In the genomic region with DNA sequence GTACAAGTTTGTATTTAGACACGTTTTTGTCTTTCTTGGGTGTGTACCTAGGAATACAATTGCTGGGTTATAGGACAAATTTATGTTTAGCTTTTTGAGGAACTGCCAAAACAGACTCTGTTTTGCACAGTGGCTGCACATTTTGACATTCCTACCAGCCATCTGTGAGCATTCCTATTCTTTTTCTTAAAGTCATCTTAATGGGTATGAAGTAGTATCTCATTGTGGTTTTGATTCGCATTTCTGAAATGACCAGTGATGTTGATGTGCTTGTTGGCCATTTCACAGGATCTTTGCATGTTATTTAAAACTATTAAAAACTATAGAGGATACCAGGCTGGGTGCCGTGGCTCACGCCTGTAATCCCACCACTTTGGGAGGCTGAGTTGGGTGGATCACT, we compare ENCODE assay signal across 18 cellular contexts. TPM values are rescaled to one million over a fixed set of nuclear protein-coding genes. Genes with fewer than 3 reads are reported as not detected.
DNase-seq lines count a peak whose midpoint lies in the region; ATAC-seq, FAIRE-seq and TF ChIP-seq lines count a peak whose summit lies in the region.
"Had no signal": no experiment of that assay in that cellular context is flagged by ENCODE, and none has a peak within 500 bp of the region (broad histone marks: within the 10 kb centered on the region; RNA-seq: fewer than 3 reads in every experiment).

No MANE protein-coding gene starts in this region.

- H4K5ac ChIP-seq in IMR-90 (ENCODE audit: low read depth, low read length): no peak overlapping the region

- peaks cover 24 to 27% of the 10 kb centered on the region in 2 donors for H3K36me3 Mint-ChIP-seq in activated T-cell treated with anti-CD3 and anti-CD28 coated beads, Interleukin-2, amount 50 U/mL, for 72 hours (ENCODE audit: insufficient read depth in 2 of 2)
- H3K36me3 Mint-ChIP-seq in activated T-cell treated with anti-CD3 and anti-CD28 coated beads, Interleukin-2, amount 50 U/mL, for 4 hours (ENCODE audit: insufficient read depth): peaks cover 34% of the 10 kb centered on the region
- H3K36me3 Mint-ChIP-seq in stimulated activated effector memory CD8-positive, alpha-beta T cell treated with anti-CD3 and anti-CD28 coated beads, Interleukin-12 subunit alpha, Interleukin-12 subunit beta, amount 100 ng/mL, for 72 hours: peaks cover 74% of the 10 kb centered on the region

- POLR2A ChIA-PET in IMR-90 (lab: Charles Lee; ENCODE audit: unreplicated experiment): no interaction called here

- no peak overlapping the region for H3K9ac ChIP-seq in IMR-90 (ENCODE audit: low read depth, low read length)

- H3K9me3 ChIP-seq in IMR-90 (ENCODE audit: control insufficient read depth, insufficient read depth, low read length): peaks cover 3% of the 10 kb centered on the region

- in situ Hi-C loops in IMR-90 (cut with MboI; ENCODE audit: low sequenced_read_pairs): no loop called here

- CTCF ChIA-PET in IMR-90 (lab: Yijun Ruan, JAX): no interaction called here

- no peak for TF ChIP-seq RAD21 in IMR-90 (IDR thresholded peaks at IDR 0.05; ENCODE audit: low read length)

- H4K91ac ChIP-seq in IMR-90 (ENCODE audit: insufficient read depth, low read depth, low read length): no peak overlapping the region

- FAIRE-seq in H54 (lab: Jason Lieb, UNC): no peak
- FAIRE-seq: A549, HepG2 had no signal

- H3K9me3 Mint-ChIP-seq in activated T-cell treated with anti-CD3 and anti-CD28 coated beads, Interleukin-2, amount 50 U/mL, for 72 hours: peaks cover 6 to 17% of the 10 kb centered on the region in 2 donors
- H3K9me3 Mint-ChIP-seq in activated T-cell treated with anti-CD3 and anti-CD28 coated beads, Interleukin-2, amount 50 U/mL, for 4 hours: peaks cover 5% of the 10 kb centered on the region
- peaks cover 5% of the 10 kb centered on the region for H3K9me3 Mint-ChIP-seq in stimulated activated effector memory CD8-positive, alpha-beta T cell treated with anti-CD3 and anti-CD28 coated beads, Interleukin-12 subunit alpha, Interleukin-12 subunit beta, amount 100 ng/mL, for 72 hours

- H3K4me3 ChIP-seq in IMR-90 (ENCODE audit: insufficient read depth, low read depth, low read length): no peak overlapping the region
- H3K4me3 ChIP-seq in choroid plexus epithelial cell (ENCODE audit: low read depth, low read length): no peak overlapping the region
- H3K4me3 ChIP-seq: A549, MG63 had no signal

- H3K4me1 Mint-ChIP-seq in activated T-cell treated with anti-CD3 and anti-CD28 coated beads, Interleukin-2, amount 50 U/mL, for 72 hours (ENCODE audit: low read depth): peaks cover 53% of the 10 kb centered on the region
- H3K4me1 Mint-ChIP-seq in activated T-cell treated with anti-CD3 and anti-CD28 coated beads, Interleukin-2, amount 50 U/mL, for 4 hours (ENCODE audit: low read depth): peaks cover 36% of the 10 kb centered on the region
- H3K4me1 Mint-ChIP-seq in stimulated activated effector memory CD8-positive, alpha-beta T cell treated with anti-CD3 and anti-CD28 coated beads, Interleukin-12 subunit alpha, Interleukin-12 subunit beta, amount 100 ng/mL, for 72 hours: peaks cover 47% of the 10 kb centered on the region

- H3K27me3 ChIP-seq in IMR-90 (ENCODE audit: control insufficient read depth, insufficient read depth, low read length): peaks cover 6% of the 10 kb centered on the region
- H3K27me3 ChIP-seq: MG63 had no signal

- DNase-seq in activated T-cell treated with anti-CD3 and anti-CD28 coated beads, Interleukin-2, amount 50 U/mL, for 72 hours: no peak
- no peak for DNase-seq in activated T-cell treated with anti-CD3 and anti-CD28 coated beads, Interleukin-2, amount 50 U/mL, for 4 hours
- DNase-seq in IMR-90: peak; percentile 18
- DNase-seq in choroid plexus epithelial cell (ENCODE audit: low read depth): peak; percentile 21
- DNase-seq in stimulated activated effector memory CD8-positive, alpha-beta T cell treated with anti-CD3 and anti-CD28 coated beads, Interleukin-12 subunit alpha, Interleukin-12 subunit beta, amount 100 ng/mL, for 72 hours (ENCODE audit: low spot score in 2 of 2): peak in 1 of 2 donors; percentile 53
- DNase-seq in H54 (ENCODE audit: insufficient read length, low spot score): no peak
- no peak for DNase-seq in islet precursor cell
- DNase-seq: AML-193, H7, NCI-H1105 treated with DMSO at 0.1 percent for 48 hours, NCI-H187, NCI-H446, NCI-H774 had no signal

- no peaks in the 10 kb centered on the region for H3K27me3 Mint-ChIP-seq in activated T-cell treated with anti-CD3 and anti-CD28 coated beads, Interleukin-2, amount 50 U/mL, for 72 hours (ENCODE audit: low read depth)
- no peaks in the 10 kb centered on the region for H3K27me3 Mint-ChIP-seq in activated T-cell treated with anti-CD3 and anti-CD28 coated beads, Interleukin-2, amount 50 U/mL, for 4 hours (ENCODE audit: low read depth)

- no peak overlapping the region for H2AK5ac ChIP-seq in IMR-90 (ENCODE audit: low read depth, low read length)

- intact Hi-C loops in IMR-90 (cut with micrococcal nuclease): no loop called here

- H4K20me1 ChIP-seq in IMR-90 (ENCODE audit: insufficient read depth, low read length): no peaks in the 10 kb centered on the region

- H3K4ac ChIP-seq in IMR-90 (ENCODE audit: low read depth, low read length): no peak overlapping the region

- no peak overlapping the region for H2BK15ac ChIP-seq in IMR-90 (ENCODE audit: low read depth, low read length)

- peak overlapping the region; percentile 43; the same call in 1 of the 2 replicates for H3K27ac ChIP-seq in IMR-90 (ENCODE audit: insufficient read depth, low read length)
- H3K27ac ChIP-seq: A549 had no signal

- H3K4me2 ChIP-seq in IMR-90 (ENCODE audit: low read depth, low read length): no peak overlapping the region
- H3K4me2 ChIP-seq: A549 had no signal

- no peaks in the 10 kb centered on the region for H3K79me1 ChIP-seq in IMR-90 (ENCODE audit: low read depth in 1 of 2, low read length in 2 of 2)

- peak overlapping the region; percentile 94 for H3K27ac Mint-ChIP-seq in activated T-cell treated with anti-CD3 and anti-CD28 coated beads, Interleukin-2, amount 50 U/mL, for 72 hours
- peak overlapping the region; percentile 90 for H3K27ac Mint-ChIP-seq in stimulated activated effector memory CD8-positive, alpha-beta T cell treated with anti-CD3 and anti-CD28 coated beads, Interleukin-12 subunit alpha, Interleukin-12 subunit beta, amount 100 ng/mL, for 72 hours

- H3K4me1 ChIP-seq in IMR-90 (ENCODE audit: control insufficient read depth, insufficient read depth, low read length): peaks cover 6% of the 10 kb centered on the region
- H3K4me1 ChIP-seq: A549 had no signal

- ATAC-seq in activated T-cell treated with anti-CD3 and anti-CD28 coated beads, Interleukin-2, amount 50 U/mL, for 72 hours (replicated peaks in 1 of 2): no peak
- no peak for ATAC-seq in activated T-cell treated with anti-CD3 and anti-CD28 coated beads, Interleukin-2, amount 50 U/mL, for 4 hours
- ATAC-seq in IMR-90 (ENCODE audit: low read depth) (no peak), GM18909 (IDR thresholded peaks at IDR 0.05; ENCODE audit: poor library complexity, unreplicated experiment) (no peak)
- ATAC-seq in stimulated activated effector memory CD8-positive, alpha-beta T cell treated with anti-CD3 and anti-CD28 coated beads, Interleukin-12 subunit alpha, Interleukin-12 subunit beta, amount 100 ng/mL, for 72 hours: no peak
- ATAC-seq: A549, HepG2 had no signal

- BruUV-seq in IMR-90 (replicated peaks; lab: Mats Ljungman, UMichigan): no TSS peak

- H3K14ac ChIP-seq in IMR-90 (replicated peaks; ENCODE audit: low read depth, low read length): no peak overlapping the region

- peak overlapping the region; percentile 30 for H2BK5ac ChIP-seq in IMR-90 (ENCODE audit: low read depth, low read length, poor library complexity, severe bottlenecking)

- no peak overlapping the region; the same call in 1 of the 2 replicates for H3K18ac ChIP-seq in IMR-90 (ENCODE audit: low read depth, low read length)

- no peak overlapping the region for H2BK120ac ChIP-seq in IMR-90 (ENCODE audit: low read depth, low read length)

- H2AK9ac ChIP-seq in IMR-90 (replicated peaks; ENCODE audit: low read depth, low read length, poor library complexity): no peak overlapping the region

- H3K4me3 Mint-ChIP-seq in activated T-cell treated with anti-CD3 and anti-CD28 coated beads, Interleukin-2, amount 50 U/mL, for 72 hours: peak overlapping the region in 1 of 2 donors; percentile 27
- H3K4me3 Mint-ChIP-seq in activated T-cell treated with anti-CD3 and anti-CD28 coated beads, Interleukin-2, amount 50 U/mL, for 4 hours: no peak overlapping the region
- H3K4me3 Mint-ChIP-seq in stimulated activated effector memory CD8-positive, alpha-beta T cell treated with anti-CD3 and anti-CD28 coated beads, Interleukin-12 subunit alpha, Interleukin-12 subunit beta, amount 100 ng/mL, for 72 hours: peak overlapping the region; percentile 7

- H3K56ac ChIP-seq in IMR-90 (ENCODE audit: extremely low read depth, insufficient read depth, low read length): no peak overlapping the region

- H3K36me3 ChIP-seq in IMR-90 (ENCODE audit: control insufficient read depth, insufficient read depth, low read length): no peaks in the 10 kb centered on the region
- H3K36me3 ChIP-seq: MG63 had no signal

- H2BK20ac ChIP-seq in IMR-90 (ENCODE audit: low read depth, low read length): no peak overlapping the region

- TF ChIP-seq CTCF in IMR-90 (conservative IDR thresholded peaks at IDR 0.05; ENCODE audit: low read depth, low read length) (no peak), choroid plexus epithelial cell (conservative IDR thresholded peaks at IDR 0.05; ENCODE audit: low read depth, low read length) (no peak)

- WGBS in IMR-90 (ENCODE audit: extremely low coverage in 2 of 2, insufficient read length in 1 of 2), 2 experiments: no CpG with 5 or more reads among the region's 4 CpGs

- dilution Hi-C loops in IMR-90 (cut with HindIII; ENCODE audit: low sequenced_read_pairs, unreplicated experiment): no loop called here

- H3K9me1 ChIP-seq in IMR-90 (ENCODE audit: insufficient read depth, low read length): no peaks in the 10 kb centered on the region

- H4K8ac ChIP-seq in IMR-90 (ENCODE audit: low read depth in 2 of 2, low read length in 2 of 2): no peak overlapping the region

- H3K23ac ChIP-seq in IMR-90 (ENCODE audit: low read depth, low read length): no peak overlapping the region

- TF ChIP-seq POLR2A in IMR-90 (IDR thresholded peaks at IDR 0.05; ENCODE audit: low read depth, low read length) (no peak), H54 (IDR thresholded peaks at IDR 0.05; ENCODE audit: low read depth, low read length) (no peak)

- H2AFZ ChIP-seq in IMR-90 (replicated peaks; ENCODE audit: low read length, poor library complexity): no peak overlapping the region

RNA-seq across cellular contexts. Expression of a gene that starts 32.6 kb away (rescaled TPM):
- total RNA-seq in activated T-cell treated with anti-CD3 and anti-CD28 coated beads, Interleukin-2, amount 50 U/mL, for 72 hours: 10 to 100 TPM; 23.7 to 30.0 TPM
- total RNA-seq in activated T-cell treated with anti-CD3 and anti-CD28 coated beads, Interleukin-2, amount 50 U/mL, for 4 hours: 10 to 100 TPM; 41.5 to 42.4 (median 41.9) TPM
- total RNA-seq in IMR-90 (2012; rRNA removed): 1.4 and 2.0 TPM in 2 replicates
- polyA plus RNA-seq in IMR-90 (2012; rRNA removed): 6.4 and 7.6 TPM in 2 replicates
- polyA plus RNA-seq in IMR-90 (2012; cell fraction: cytosol; rRNA removed): 5.2 and 9.3 TPM in 2 replicates
- polyA plus RNA-seq in IMR-90 (2012; cell fraction: nucleus; rRNA removed; ENCODE audit: low replicate concordance): 3.9 and 4.3 TPM in 2 replicates
- total RNA-seq: G401 had no signal

RNA-seq across cellular contexts. Expression of a gene that starts 52.2 kb away (rescaled TPM):
- total RNA-seq in activated T-cell treated with anti-CD3 and anti-CD28 coated beads, Interleukin-2, amount 50 U/mL, for 72 hours: 1,000 to 10,000 TPM in 1 of 2 donors, 100 to 1,000 TPM in 1; 848 to 1,110 TPM
- total RNA-seq in activated T-cell treated with anti-CD3 and anti-CD28 coated beads, Interleukin-2, amount 50 U/mL, for 4 hours: 100 to 1,000 TPM; 639 to 698 (median 653) TPM
- not detected in 2 replicates for total RNA-seq in IMR-90 (2012; rRNA removed)
- polyA plus RNA-seq in IMR-90 (2012; rRNA removed): not detected in 2 replicates
- not detected in 2 replicates for polyA plus RNA-seq in IMR-90 (2012; cell fraction: cytosol; rRNA removed)
- not detected in 2 replicates for polyA plus RNA-seq in IMR-90 (2012; cell fraction: nucleus; rRNA removed; ENCODE audit: low replicate concordance)
- total RNA-seq: G401, H7, HepG2 had no signal
- polyA plus RNA-seq: A549, HepG2 had no signal

Comparison
In these comparisons a context has a peak if more than half of its experiments do, and no peak if none do; other contexts are left out.
1. DNase-seq: peak in IMR-90 (single experiment) and choroid plexus epithelial cell (single experiment); none in activated T-cell treated with anti-CD3 and anti-CD28 coated beads, Interleukin-2, amount 50 U/mL, for 72 hours (0 of 2), activated T-cell treated with anti-CD3 and anti-CD28 coated beads, Interleukin-2, amount 50 U/mL, for 4 hours (single experiment), H54 (single experiment) and islet precursor cell (single experiment).
2. RNA of a gene that starts 52.2 kb away (total RNA-seq): 848 to 1,110 TPM in activated T-cell treated with anti-CD3 and anti-CD28 coated beads, Interleukin-2, amount 50 U/mL, for 72 hours and 639 to 698 TPM in activated T-cell treated with anti-CD3 and anti-CD28 coated beads, Interleukin-2, amount 50 U/mL, for 4 hours; not detected in IMR-90; every median in the first group is over 100 times any median in the second.